8 cellular contexts compared by ENCODE assay signal in the genomic region with DNA sequence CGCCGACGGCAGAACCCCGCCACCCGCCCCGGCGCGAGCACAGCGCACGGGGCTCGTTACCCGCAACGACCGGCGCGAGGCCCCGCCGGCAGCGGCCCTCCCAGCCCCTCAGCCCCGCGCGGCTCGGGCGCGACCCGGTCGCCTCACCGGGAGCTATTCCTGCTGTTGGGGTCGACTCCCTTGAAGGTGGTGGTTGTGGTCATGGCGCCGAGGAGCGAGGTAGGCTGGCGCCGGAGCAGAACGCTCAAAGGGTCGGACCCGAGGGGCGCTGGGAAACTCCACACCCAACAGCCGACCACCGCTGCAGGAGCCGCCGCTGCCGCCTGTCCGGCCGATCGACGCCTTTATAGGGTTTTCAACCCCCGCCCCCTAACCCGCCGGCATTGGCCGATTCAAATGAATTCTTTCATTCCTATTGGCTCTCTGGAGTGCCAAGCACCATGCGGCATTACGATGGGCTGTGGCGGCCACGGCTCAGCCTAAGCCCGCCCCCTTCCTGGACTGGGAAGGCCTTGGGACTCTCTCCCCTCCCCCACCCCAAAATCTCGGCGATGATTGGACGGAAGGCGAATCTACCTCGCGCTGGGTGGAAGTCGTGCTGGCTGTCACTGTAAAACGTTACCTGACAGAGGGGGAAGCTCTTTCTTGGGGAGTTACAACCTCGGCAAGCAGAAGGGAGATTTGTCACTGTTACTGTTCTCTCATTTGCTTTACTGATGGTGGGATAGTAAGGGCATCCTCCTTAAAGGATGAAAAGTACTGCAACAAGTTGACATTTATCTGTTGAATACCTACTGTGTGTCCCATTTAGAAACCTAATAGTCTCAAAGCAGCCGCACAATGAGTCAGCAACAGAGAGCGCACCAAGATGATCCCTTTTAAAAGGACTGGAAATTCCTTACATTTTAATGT. TPM values are rescaled to one million over a fixed set of nuclear protein-coding genes. Genes with fewer than 3 reads are reported as not detected.
A peak's percentile ranks its signal among the peaks of the same experiment; 100 is the strongest.
DNase-seq lines count a peak whose midpoint lies in the region; ATAC-seq and TF ChIP-seq lines count a peak whose summit lies in the region.

A gene with protein sequence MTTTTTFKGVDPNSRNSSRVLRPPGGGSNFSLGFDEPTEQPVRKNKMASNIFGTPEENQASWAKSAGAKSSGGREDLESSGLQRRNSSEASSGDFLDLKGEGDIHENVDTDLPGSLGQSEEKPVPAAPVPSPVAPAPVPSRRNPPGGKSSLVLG (minus strand): TSS at position 318 of the 912 bp plus-strand sequence. CDS start 115 bp downstream, at position 203.

- intact Hi-C loops in activated B cell treated with CpG ODN at 0.5 μM for 24 hours (cut with micrococcal nuclease): loop anchor here (1.0 to 2.0 kb wide), 4 partner anchors 16 to 40 kb away; a partner anchor contains a TSS

- DNase-seq in AG08395 (ENCODE audit: low spot score) (peak; percentile 99), NCI-H345 (lab: John Stamatoyannopoulos, UW) (peak; percentile 100), activated B cell treated with CpG ODN at 0.5 μM for 24 hours (peak; percentile 85), caudate nucleus (lab: John Stamatoyannopoulos, UW) (peak; percentile 71 to 99 (median 95)), iris pigment epithelial cell (ENCODE audit: low read depth) (peak; percentile 99)
- peak; percentile 95 for DNase-seq in stimulated activated CD4-positive, alpha-beta T cell treated with anti-CD3 and anti-CD28 coated beads, Interleukin-12 subunit alpha, Interleukin-12 subunit beta, amount 100 ng/mL, for 4 hours

- peak within 1 kb of the TSS; percentile 91 for H3K4me3 Mint-ChIP-seq in activated B cell treated with CpG ODN at 0.5 μM for 24 hours

- POLR2A ChIA-PET in activated B cell treated with CpG ODN at 0.5 μM for 24 hours (lab: Charles Lee): interaction anchor here (0.6 to 3.2 kb wide), 22 partner anchors 9 to 1432 kb away, joined by 3 to 20 read pairs (median 4); a partner anchor contains a TSS

- no peak for TF ChIP-seq CTCF in activated B cell treated with CpG ODN at 0.5 μM for 24 hours (IDR thresholded peaks at IDR 0.05)

- in situ Hi-C loops in GM18951 (cut with MboI; ENCODE audit: low sequenced_read_pairs, unreplicated experiment): no loop called here

- ATAC-seq in HG03196 (IDR thresholded peaks at IDR 0.05; ENCODE audit: unreplicated experiment) (peak; percentile 94), activated B cell treated with CpG ODN at 0.5 μM for 24 hours (ENCODE audit: low read depth) (peak; percentile 97)

- H3K36me3 Mint-ChIP-seq in activated B cell treated with CpG ODN at 0.5 μM for 24 hours (ENCODE audit: low read depth): peaks cover 2% of the 10 kb centered on the region

- H3K4me1 Mint-ChIP-seq in activated B cell treated with CpG ODN at 0.5 μM for 24 hours: peaks cover 34% of the 10 kb centered on the region

- H3K9me3 Mint-ChIP-seq in activated B cell treated with CpG ODN at 0.5 μM for 24 hours: no peaks in the 10 kb centered on the region

- peak within 1 kb of the TSS; percentile 77 for H3K27ac Mint-ChIP-seq in activated B cell treated with CpG ODN at 0.5 μM for 24 hours

- CTCF ChIA-PET in activated B cell treated with CpG ODN at 0.5 μM for 24 hours (lab: Charles Lee): interaction anchor here (1.0 to 1.5 kb wide), 4 partner anchors 17 to 193 kb away, joined by 3 to 5 read pairs (median 4); no protein-coding TSS in a partner anchor

- no peaks in the 10 kb centered on the region for H3K27me3 Mint-ChIP-seq in activated B cell treated with CpG ODN at 0.5 μM for 24 hours

- TF ChIP-seq POLR2A in GM18951 (IDR thresholded peaks at IDR 0.05; ENCODE audit: extremely low read depth, insufficient read depth, insufficient read length): peak; percentile 100

- peak within 1 kb of the TSS; percentile 44 for H3K27ac ChIP-seq in caudate nucleus (ENCODE audit: low read depth, low read length)

RNA-seq across cellular contexts. Expression of the gene that starts here (rescaled TPM):
- 70.5 and 72.9 TPM in 2 replicates for total RNA-seq in activated B cell treated with CpG ODN at 0.5 μM for 24 hours

Comparison
In these comparisons a context has a peak if more than half of its experiments do, and no peak if none do; other contexts are left out.
1. Peak in every context shown above with its lines: DNase-seq, ATAC-seq and H3K27ac ChIP-seq.